ENCODE assay signal across 8 cellular contexts in genomic region chr12:119020377-119021360, GRCh38. TPM values are rescaled to one million over a fixed set of nuclear protein-coding genes. Genes with fewer than 3 reads are reported as not detected.
A peak's percentile ranks its signal among the peaks of the same experiment; 100 is the strongest.
DNase-seq lines count a peak whose midpoint lies in the region; ATAC-seq lines count a peak whose summit lies in the region.

No MANE protein-coding gene starts in this region.

- ATAC-seq in left cardiac atrium (peak in 1 of 2 donors; percentile 56), HG02973 (IDR thresholded peaks at IDR 0.05; ENCODE audit: unreplicated experiment) (no peak), GM21528 (IDR thresholded peaks at IDR 0.05; ENCODE audit: low FRiP score, unreplicated experiment) (no peak), HG03108 (IDR thresholded peaks at IDR 0.05; ENCODE audit: unreplicated experiment) (no peak)

- DNase-seq in stimulated activated CD4-positive, alpha-beta T cell treated with anti-CD3 and anti-CD28 coated beads, TNF-alpha, amount 100 ng/mL, for 48 hours (ENCODE audit: low read depth in 3 of 3): peak in 2 of 3 donors; percentile 3 to 4
- no peak for DNase-seq in stimulated activated CD4-positive, alpha-beta T cell treated with anti-CD3 and anti-CD28 coated beads, Interleukin-4, amount 100 ng/mL, for 24 hours
- peak; percentile 93 for DNase-seq in NCI-H82 (lab: John Stamatoyannopoulos, UW)
- peak; percentile 56 for DNase-seq in left cardiac atrium
- no peak for DNase-seq in mesenteric fat pad (ENCODE audit: low spot score)

- intact Hi-C loops in left cardiac atrium (cut with DNase I): loop anchor here in 1 of 2 donors (2.0 kb wide), 1 partner anchor 62 kb away; no protein-coding TSS in a partner anchor

RNA-seq across cellular contexts. Expression of gene SRRM4, which starts 39.3 kb away (rescaled TPM):
- total RNA-seq in left cardiac atrium (under 1 TPM; 0.13 to 0.21 TPM), mesenteric fat pad (not detected)

Comparison
In these comparisons a context has a peak if more than half of its experiments do, and no peak if none do; other contexts are left out.
1. DNase-seq: peak in stimulated activated CD4-positive, alpha-beta T cell treated with anti-CD3 and anti-CD28 coated beads, TNF-alpha, amount 100 ng/mL, for 48 hours (2 of 3), NCI-H82 (single experiment) and left cardiac atrium (single experiment); none in stimulated activated CD4-positive, alpha-beta T cell treated with anti-CD3 and anti-CD28 coated beads, Interleukin-4, amount 100 ng/mL, for 24 hours (single experiment) and mesenteric fat pad (single experiment).